Comparison of ENCODE assay signal across 16 cellular contexts in genomic region chr11:1006762-1007161, GRCh38. TPM values are rescaled to one million over a fixed set of nuclear protein-coding genes. Genes with fewer than 3 reads are reported as not detected.
DNase-seq lines count a peak whose midpoint lies in the region; ATAC-seq, FAIRE-seq and TF ChIP-seq lines count a peak whose summit lies in the region.
"Had no signal": no experiment of that assay in that cellular context is flagged by ENCODE, and none has a peak within 500 bp of the region (broad histone marks: within the 10 kb centered on the region; RNA-seq: fewer than 3 reads in every experiment).

No MANE protein-coding gene starts in this region.

- peak; percentile 92 for DNase-seq in DMS53 (lab: John Stamatoyannopoulos, UW)
- DNase-seq in NCI-H2107 treated with DMSO at 0.1 percent for 48 hours (lab: John Stamatoyannopoulos, UW; ENCODE audit: unreplicated experiment): peak; percentile 89
- DNase-seq in cerebellum (ENCODE audit: low spot score): peak; percentile 96
- DNase-seq in pancreas: peak in 5 of 6 donors; percentile 72 to 88 (median 78)
- DNase-seq in RKO (ENCODE audit: low spot score): no peak
- no peak for DNase-seq in kidney tubule cell (ENCODE audit: low spot score)
- no peak for DNase-seq in GM12891 (ENCODE audit: insufficient read length, low spot score)
- DNase-seq: activated CD4-positive, alpha-beta T cell treated with anti-CD3 and anti-CD28 coated beads, Interleukin-2, amount 50 U/mL, for 4 hours; amniotic stem cell; DMS79 treated with DMSO at 0.1 percent for 48 hours; Kasumi-1; NCI-H1930; spleen had no signal

- TF ChIP-seq CTCF in pancreas (IDR thresholded peaks at IDR 0.05): no peak

- H3K36me3 ChIP-seq in pancreas: peaks cover 3 to 27% (median 4%) of the 10 kb centered on the region in 3 donors

- ATAC-seq in pancreas: peak; percentile 62 to 82 (median 76)
- ATAC-seq in HG03196 (IDR thresholded peaks at IDR 0.05; ENCODE audit: unreplicated experiment): no peak

- TF ChIP-seq POLR2A in GM12891 (IDR thresholded peaks at IDR 0.05; ENCODE audit: low read depth, low read length): no peak

- H3K4me3 ChIP-seq in pancreas: no peak overlapping the region
- H3K4me3 ChIP-seq: spleen had no signal

- peak overlapping the region in 3 of 4 donors; percentile 36 to 61 (median 52) for H3K27ac ChIP-seq in pancreas
- H3K27ac ChIP-seq: HL-60, spleen had no signal

- FAIRE-seq in pancreas (lab: Jason Lieb, UNC) (no peak), GM12891 (lab: Jason Lieb, UNC) (no peak)

- H3K9me3 ChIP-seq in pancreas: no peaks in the 10 kb centered on the region
- H3K9me3 ChIP-seq: spleen had no signal

- WGBS in pancreas, 2 donors: 55 to 64% methylated on average over 13 of the region's 13 CpGs

- H3K27me3 ChIP-seq in pancreas: no peaks in the 10 kb centered on the region
- H3K27me3 ChIP-seq: spleen had no signal

- intact Hi-C loops in pancreas (cut with DNase I): no loop called here

- H3K4me1 ChIP-seq in pancreas: peaks cover 12 to 19% (median 14%) of the 10 kb centered on the region in 3 donors

TF ChIP-seq in GM12891, 5 proteins besides CTCF, POLR2A, EP300 and RAD21:
- no peak for TF ChIP-seq POLR2AphosphoS5 (IDR thresholded peaks at IDR 0.05; ENCODE audit: low read depth, low read length)
- TF ChIP-seq TAF1 (IDR thresholded peaks at IDR 0.05; ENCODE audit: low read depth, low read length): no peak
- no peak for TF ChIP-seq PAX5 (IDR thresholded peaks at IDR 0.05; ENCODE audit: insufficient read depth, low read length, severe bottlenecking)
- TF ChIP-seq SPI1 (IDR thresholded peaks at IDR 0.05; ENCODE audit: low read depth, low read length): no peak
- TF ChIP-seq POU2F2 (IDR thresholded peaks at IDR 0.05; ENCODE audit: low read depth, low read length): no peak

RNA-seq across cellular contexts. Expression of gene MUC6, which starts 29.8 kb away (rescaled TPM):
- total RNA-seq in cerebellum: under 0.01 TPM
- total RNA-seq in pancreas: 10 to 100 TPM; 25.5 to 99.7 (median 92.2) TPM
- polyA plus RNA-seq in pancreas: 100 to 1,000 TPM; 155 to 239 TPM
- polyA plus RNA-seq in GM12891 (2012; ENCODE audit: low read depth, missing spikeins): 0.47 TPM
- total RNA-seq: dermis microvascular lymphatic vessel endothelial cell had no signal

Comparison
In these comparisons a context has a peak if more than half of its experiments do, and no peak if none do; other contexts are left out.
1. DNase-seq: peak in DMS53 (single experiment), NCI-H2107 treated with DMSO at 0.1 percent for 48 hours (single experiment), cerebellum (single experiment) and pancreas (5 of 6); none in RKO (single experiment), kidney tubule cell (single experiment) and GM12891 (single experiment).
2. RNA of gene MUC6, which starts 29.8 kb away (total RNA-seq): 25.5 to 99.7 TPM in pancreas; under 0.01 TPM in cerebellum (single experiment); every median in the first group is over 10 times any median in the second.